In the genomic region with DNA sequence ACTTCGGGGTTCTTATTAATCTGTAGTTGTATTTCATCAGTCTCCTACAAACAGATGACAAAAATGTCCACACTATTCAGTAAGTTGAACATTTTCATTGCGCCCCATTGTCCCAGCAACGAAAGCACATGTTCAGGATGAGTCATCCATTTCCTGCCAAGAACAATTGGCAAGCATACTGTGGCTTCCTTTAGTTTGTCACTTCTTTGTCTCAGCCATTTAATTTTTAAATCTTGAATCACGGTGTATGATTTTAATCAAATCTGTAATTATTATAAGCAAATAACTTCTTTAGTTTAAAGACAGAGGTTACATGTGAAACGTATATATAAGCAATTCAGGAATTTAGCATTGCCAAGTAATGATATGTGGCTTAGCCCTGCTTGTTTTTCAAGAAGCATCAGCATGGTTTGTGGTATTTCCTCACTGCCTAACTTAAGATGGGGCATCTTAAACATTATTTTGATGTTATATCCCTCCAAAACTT, we compare ENCODE assay signal across 8 cellular contexts.
DNase-seq lines count a peak whose midpoint lies in the region; ATAC-seq, FAIRE-seq and TF ChIP-seq lines count a peak whose summit lies in the region.

No MANE protein-coding gene starts in this region.

- H3K9me3 Mint-ChIP-seq in central memory CD8-positive, alpha-beta T cell, result no peaks in the 10 kb centered on the region
- H3K9me3 Mint-ChIP-seq in stimulated activated memory B cell treated with anti-CD40 and anti-IgM and Interleukin-4, amounts not matched to agents 10 μg/mL and 1 μg/mL and 100 μg/mL, for 72 hours, result no peaks in the 10 kb centered on the region

- peak; percentile 88 for DNase-seq in Daoy (ENCODE audit: low read depth)
- peak; percentile 56 for DNase-seq in HTR-8/SVneo (ENCODE audit: insufficient read length, low spot score)
- no peak for DNase-seq in T-helper 17 cell
- DNase-seq in central memory CD8-positive, alpha-beta T cell (ENCODE audit: low spot score in 2 of 2), result no peak
- DNase-seq in lower lobe of right lung, result no peak
- DNase-seq in GOT3 (lab: John Stamatoyannopoulos, UW), result no peak

- TF ChIP-seq CTCF in lower lobe of right lung (IDR thresholded peaks at IDR 0.05), result no peak

- no peaks in the 10 kb centered on the region for H3K9me3 ChIP-seq in T-helper 17 cell (ENCODE audit: control insufficient read depth, low read length, poor library complexity, severe bottlenecking)
- H3K9me3 ChIP-seq in lower lobe of right lung, result no peaks in the 10 kb centered on the region

- no peaks in the 10 kb centered on the region for H3K27me3 Mint-ChIP-seq in T-helper 17 cell
- H3K27me3 Mint-ChIP-seq in central memory CD8-positive, alpha-beta T cell, result no peaks in the 10 kb centered on the region
- H3K27me3 Mint-ChIP-seq in stimulated activated memory B cell treated with anti-CD40 and anti-IgM and Interleukin-4, amounts not matched to agents 10 μg/mL and 1 μg/mL and 100 μg/mL, for 72 hours, result peaks cover 16% of the 10 kb centered on the region

- H3K4me3 ChIP-seq in lower lobe of right lung, result no peak overlapping the region

- H3K27ac ChIP-seq in lower lobe of right lung, result peak overlapping the region; percentile 70

- intact Hi-C loops in lower lobe of right lung (cut with DNase I), result no loop called here

- ATAC-seq in GM21367 (IDR thresholded peaks at IDR 0.05; ENCODE audit: unreplicated experiment) (peak; percentile 92), T-helper 17 cell (peak; percentile 89), lower lobe of right lung (peak; percentile 70 to 74)
- peak; percentile 89 for ATAC-seq in central memory CD8-positive, alpha-beta T cell (replicated peaks; ENCODE audit: extremely low read depth, poor library complexity, severe bottlenecking)
- peak; percentile 51 for ATAC-seq in stimulated activated memory B cell treated with anti-CD40 and anti-IgM and Interleukin-4, amounts not matched to agents 10 μg/mL and 1 μg/mL and 100 μg/mL, for 72 hours

- H3K36me3 Mint-ChIP-seq in T-helper 17 cell (ENCODE audit: low read depth), result no peaks in the 10 kb centered on the region
- H3K36me3 Mint-ChIP-seq in central memory CD8-positive, alpha-beta T cell (ENCODE audit: insufficient read depth), result no peaks in the 10 kb centered on the region
- H3K36me3 Mint-ChIP-seq in stimulated activated memory B cell treated with anti-CD40 and anti-IgM and Interleukin-4, amounts not matched to agents 10 μg/mL and 1 μg/mL and 100 μg/mL, for 72 hours, result no peaks in the 10 kb centered on the region

- FAIRE-seq in HTR-8/SVneo (lab: Jason Lieb, UNC), result no peak

- no peak overlapping the region for H3K4me3 Mint-ChIP-seq in T-helper 17 cell
- peak overlapping the region; percentile 2 for H3K4me3 Mint-ChIP-seq in central memory CD8-positive, alpha-beta T cell
- no peak overlapping the region for H3K4me3 Mint-ChIP-seq in stimulated activated memory B cell treated with anti-CD40 and anti-IgM and Interleukin-4, amounts not matched to agents 10 μg/mL and 1 μg/mL and 100 μg/mL, for 72 hours

- H3K36me3 ChIP-seq in lower lobe of right lung, result no peaks in the 10 kb centered on the region

- peaks cover 40% of the 10 kb centered on the region for H3K4me1 ChIP-seq in lower lobe of right lung

- peaks cover 13% of the 10 kb centered on the region for H3K4me1 Mint-ChIP-seq in T-helper 17 cell
- peaks cover 15% of the 10 kb centered on the region for H3K4me1 Mint-ChIP-seq in central memory CD8-positive, alpha-beta T cell
- peaks cover 6% of the 10 kb centered on the region for H3K4me1 Mint-ChIP-seq in stimulated activated memory B cell treated with anti-CD40 and anti-IgM and Interleukin-4, amounts not matched to agents 10 μg/mL and 1 μg/mL and 100 μg/mL, for 72 hours

- H3K27ac Mint-ChIP-seq in T-helper 17 cell, result peak overlapping the region; percentile 44
- peak overlapping the region; percentile 73 for H3K27ac Mint-ChIP-seq in central memory CD8-positive, alpha-beta T cell (ENCODE audit: low read depth)
- H3K27ac Mint-ChIP-seq in stimulated activated memory B cell treated with anti-CD40 and anti-IgM and Interleukin-4, amounts not matched to agents 10 μg/mL and 1 μg/mL and 100 μg/mL, for 72 hours, result no peak overlapping the region

- no peaks in the 10 kb centered on the region for H3K27me3 ChIP-seq in lower lobe of right lung (ENCODE audit: low read depth)

Comparison
In these comparisons a context has a peak if more than half of its experiments do, and no peak if none do; other contexts are left out.
1. DNase-seq: peak in Daoy (single experiment) and HTR-8/SVneo (single experiment); none in T-helper 17 cell (0 of 3), central memory CD8-positive, alpha-beta T cell (0 of 2), lower lobe of right lung (single experiment) and GOT3 (single experiment).
2. Peak in every context shown above with its lines, with median percentiles within 50 percentile points of each other: ATAC-seq.